In the genomic region with DNA sequence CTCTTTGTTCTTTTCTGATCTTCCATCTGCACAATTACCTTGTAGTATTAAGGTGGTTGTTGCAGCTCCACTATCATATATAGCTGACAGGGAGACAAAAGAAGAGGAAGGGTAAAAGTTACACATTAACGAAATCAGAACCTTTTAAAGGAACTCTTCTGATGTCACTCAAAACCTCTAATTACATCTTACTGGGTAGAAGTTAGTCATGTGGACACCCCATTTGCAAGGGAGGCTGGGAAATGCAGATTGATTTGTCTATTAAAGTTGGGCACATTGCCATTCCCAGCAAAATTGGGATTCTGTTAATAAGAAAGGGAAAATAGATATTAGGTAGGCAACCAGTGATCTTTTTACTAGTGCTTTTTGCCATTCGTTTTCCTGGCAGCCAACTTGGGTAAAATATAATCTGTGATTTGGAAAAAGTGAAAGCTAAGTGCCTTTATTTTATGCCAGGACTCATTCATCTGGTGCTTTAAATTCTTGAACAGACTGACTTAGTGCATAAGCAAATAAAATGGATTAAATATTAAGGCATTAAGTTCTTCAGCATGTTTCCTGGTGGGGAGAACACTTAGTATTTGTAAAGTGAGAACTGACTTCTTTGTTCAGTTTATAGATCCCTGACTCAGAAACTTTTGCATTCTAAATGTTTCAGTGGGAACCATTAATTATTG, we compare ENCODE assay signal across 27 cellular contexts.
DNase-seq lines count a peak whose midpoint lies in the region; ATAC-seq, FAIRE-seq and TF ChIP-seq lines count a peak whose summit lies in the region.
"Had no signal": no experiment of that assay in that cellular context is flagged by ENCODE, and none has a peak within 500 bp of the region (broad histone marks: within the 10 kb centered on the region; RNA-seq: fewer than 3 reads in every experiment).

No MANE protein-coding gene starts in this region.

- DNase-seq in A673 (ENCODE audit: low spot score), result peak; percentile 34
- no peak for DNase-seq in HCT116 (ENCODE audit: low read depth, low spot score)
- no peak for DNase-seq in pancreas
- no peak for DNase-seq in activated T-cell treated with anti-CD3 and anti-CD28 coated beads, Interleukin-2, amount 50 U/mL, for 72 hours
- DNase-seq in GM19240 (ENCODE audit: insufficient read length, low spot score), result no peak
- DNase-seq in MM.1S, result no peak
- DNase-seq: activated CD4-positive, alpha-beta T cell treated with anti-CD3 and anti-CD28 coated beads, Interleukin-2, amount 10 ng/mL, durations not matched to agents 7 days and 5 days; activated gamma-delta T cell; activated naive CD8-positive, alpha-beta T cell treated with anti-CD3 and anti-CD28 coated beads for 36 hours; activated T-cell treated with anti-CD3 and anti-CD28 coated beads, Interleukin-2, amount 50 U/mL, for 24 hours; BE2C; DMS79; effector CD8-positive, alpha-beta T cell; glutamatergic neuron; Karpas-422; MV-4-11; NCI-H1436; NCI-H446 treated with DMSO at 0.1 percent for 48 hours; nephron progenitor cell; T-cell had no signal

- FAIRE-seq in islet of Langerhans (lab: Jason Lieb, UNC) (peak; percentile 21), pancreas (lab: Jason Lieb, UNC) (no peak)
- FAIRE-seq: HepG2, urothelium cell line had no signal

- no peak for ATAC-seq in HCT116
- ATAC-seq in pancreas, result peak; percentile 33 to 70 (median 40)
- ATAC-seq in activated T-cell treated with anti-CD3 and anti-CD28 coated beads, Interleukin-2, amount 50 U/mL, for 72 hours (replicated peaks in 1 of 2), result no peak
- ATAC-seq: HepG2; stimulated activated memory B cell treated with anti-CD40 and anti-IgM and Interleukin-4, amounts not matched to agents 10 μg/mL and 1 μg/mL and 100 μg/mL, for 72 hours; T-cell had no signal

- TF ChIP-seq CTCF in A673 (conservative IDR thresholded peaks at IDR 0.05; ENCODE audit: low read depth, low read length) (no peak), HCT116 (IDR thresholded peaks at IDR 0.05 in 2 of 3, conservative IDR thresholded peaks at IDR 0.05 in 1 of 3; ENCODE audit: borderline replicate concordance in 1 of 3, insufficient read depth in 1 of 3, low read depth in 2 of 3, low read length in 2 of 3) (no peak), pancreas (IDR thresholded peaks at IDR 0.05) (no peak), MM.1S (IDR thresholded peaks at IDR 0.05; ENCODE audit: low read length) (no peak)

- H3K27ac ChIP-seq in A673 (ENCODE audit: low read depth, low read length, poor library complexity, severe bottlenecking) (no peak overlapping the region), HCT116 (ENCODE audit: low read depth, low read length) (peak overlapping the region; percentile 29; the same call in 1 of the 2 replicates), pancreas (peak overlapping the region in 2 of 4 donors; percentile 15 to 42), MM.1S (ENCODE audit: low read length) (no peak overlapping the region)

- H3K4me3 ChIP-seq in A673 (ENCODE audit: low read depth, low read length, poor library complexity, severe bottlenecking), result no peak overlapping the region
- H3K4me3 ChIP-seq in HCT116 (replicated peaks in 1 of 2; ENCODE audit: low read depth in 1 of 2, low read length in 2 of 2), result no peak overlapping the region; a peak in 1 of 4 replicates
- no peak overlapping the region for H3K4me3 ChIP-seq in pancreas
- H3K4me3 ChIP-seq in MM.1S (ENCODE audit: low read length), result no peak overlapping the region
- H3K4me3 ChIP-seq: HAP-1, lung, SJCRH30 had no signal

- H3K27me3 Mint-ChIP-seq in activated T-cell treated with anti-CD3 and anti-CD28 coated beads, Interleukin-2, amount 50 U/mL, for 72 hours (ENCODE audit: low read depth), result no peaks in the 10 kb centered on the region
- H3K27me3 Mint-ChIP-seq: activated CD4-positive, alpha-beta T cell treated with anti-CD3 and anti-CD28 coated beads, Interleukin-2, amount 10 ng/mL, durations not matched to agents 7 days and 5 days; activated naive CD8-positive, alpha-beta T cell treated with anti-CD3 and anti-CD28 coated beads for 36 hours; stimulated activated memory B cell treated with anti-CD40 and anti-IgM and Interleukin-4, amounts not matched to agents 10 μg/mL and 1 μg/mL and 100 μg/mL, for 72 hours; T-cell had no signal

- POLR2A ChIA-PET in A673 (lab: Charles Lee; ENCODE audit: low non-redundant PET) (interaction anchor here (0.6 to 0.7 kb wide), 2 partner anchors 74 to 518 kb away, joined by 3 read pairs; no protein-coding TSS in a partner anchor), HCT116 (lab: Charles Lee) (no interaction called here)

- no peak overlapping the region for H3K9ac ChIP-seq in HCT116 (ENCODE audit: low read length)
- H3K9ac ChIP-seq in MM.1S (ENCODE audit: low read length), result no peak overlapping the region

- H3K79me2 ChIP-seq in HCT116 (ENCODE audit: insufficient read depth, low read length) (no peaks in the 10 kb centered on the region), MM.1S (ENCODE audit: low read length) (no peaks in the 10 kb centered on the region)

- no TSS peak for BruUV-seq in A673 (replicated peaks; lab: Mats Ljungman, UMichigan)
- no TSS peak for BruUV-seq in HCT116 (replicated peaks; lab: Mats Ljungman, UMichigan)

- H3K4me1 ChIP-seq in A673 (ENCODE audit: insufficient read depth, low read length, poor library complexity, severe bottlenecking) (peaks cover 21% of the 10 kb centered on the region), HCT116 (ENCODE audit: control insufficient read depth in 1 of 2, insufficient read depth in 2 of 2, low read length in 2 of 2) (peaks cover 48 to 68% of the 10 kb centered on the region in 2 experiments), pancreas (peaks cover 0 to 4% (median 0%) of the 10 kb centered on the region in 3 donors), MM.1S (ENCODE audit: low read length) (peaks cover 4% of the 10 kb centered on the region; the same call in 1 of the 2 replicates)
- H3K4me1 ChIP-seq: BE2C had no signal

- H3K27me3 ChIP-seq in A673 (replicated peaks; ENCODE audit: insufficient read depth, low read depth, low read length, poor library complexity) (no peaks in the 10 kb centered on the region), HCT116 (ENCODE audit: insufficient read depth, low read length) (no peaks in the 10 kb centered on the region), pancreas (no peaks in the 10 kb centered on the region), MM.1S (replicated peaks; ENCODE audit: insufficient read depth, low read length) (no peaks in the 10 kb centered on the region)
- H3K27me3 ChIP-seq: BE2C, SJCRH30 had no signal

- no peaks in the 10 kb centered on the region for H3K9me3 ChIP-seq in A673 (ENCODE audit: low read depth, low read length, poor library complexity, severe bottlenecking)
- H3K9me3 ChIP-seq in HCT116 (ENCODE audit: control insufficient read depth in 1 of 2, insufficient read depth in 1 of 2, low read depth in 1 of 2, low read length in 2 of 2), result no peaks in the 10 kb centered on the region
- no peaks in the 10 kb centered on the region for H3K9me3 ChIP-seq in pancreas
- H3K9me3 ChIP-seq in MM.1S (replicated peaks; ENCODE audit: insufficient read depth, low read length), result no peaks in the 10 kb centered on the region
- H3K9me3 ChIP-seq: BE2C, HAP-1, SJCRH30 had no signal

- peak overlapping the region; percentile 71 for H3K4me2 ChIP-seq in HCT116 (ENCODE audit: low read length)
- no peak overlapping the region for H3K4me2 ChIP-seq in MM.1S (ENCODE audit: low read depth, low read length)

- 35 to 37% methylated on average over 2 of the region's 2 CpGs for WGBS in pancreas, 2 donors

- H3K36me3 ChIP-seq in A673 (ENCODE audit: insufficient read depth, low read length, poor library complexity, severe bottlenecking), result no peaks in the 10 kb centered on the region
- H3K36me3 ChIP-seq in HCT116 (ENCODE audit: control insufficient read depth in 1 of 2, insufficient read depth in 2 of 2, low read length in 2 of 2), result no peaks in the 10 kb centered on the region
- H3K36me3 ChIP-seq in pancreas, result no peaks in the 10 kb centered on the region
- H3K36me3 ChIP-seq in MM.1S (replicated peaks; ENCODE audit: insufficient read depth, low read length), result no peaks in the 10 kb centered on the region
- H3K36me3 ChIP-seq: BE2C, HAP-1, SJCRH30 had no signal

- H3F3A ChIP-seq in MM.1S (ENCODE audit: insufficient read depth, low read length), result no peaks in the 10 kb centered on the region

- H4K20me1 ChIP-seq in HCT116 (ENCODE audit: insufficient read depth) (no peaks in the 10 kb centered on the region), MM.1S (ENCODE audit: insufficient read depth, low read length) (no peaks in the 10 kb centered on the region)

- H3K27ac Mint-ChIP-seq in activated T-cell treated with anti-CD3 and anti-CD28 coated beads, Interleukin-2, amount 50 U/mL, for 72 hours, result no peak overlapping the region
- H3K27ac Mint-ChIP-seq: activated CD4-positive, alpha-beta T cell treated with anti-CD3 and anti-CD28 coated beads, Interleukin-2, amount 10 ng/mL, durations not matched to agents 7 days and 5 days; activated naive CD8-positive, alpha-beta T cell treated with anti-CD3 and anti-CD28 coated beads for 36 hours; activated T-cell treated with anti-CD3 and anti-CD28 coated beads, Interleukin-2, amount 50 U/mL, for 24 hours; nephron progenitor cell; stimulated activated memory B cell treated with anti-CD40 and anti-IgM and Interleukin-4, amounts not matched to agents 10 μg/mL and 1 μg/mL and 100 μg/mL, for 72 hours; T-cell had no signal

- H3K4me3 Mint-ChIP-seq in activated T-cell treated with anti-CD3 and anti-CD28 coated beads, Interleukin-2, amount 50 U/mL, for 72 hours, result no peak overlapping the region
- H3K4me3 Mint-ChIP-seq: activated CD4-positive, alpha-beta T cell treated with anti-CD3 and anti-CD28 coated beads, Interleukin-2, amount 10 ng/mL, durations not matched to agents 7 days and 5 days; activated naive CD8-positive, alpha-beta T cell treated with anti-CD3 and anti-CD28 coated beads for 36 hours; activated T-cell treated with anti-CD3 and anti-CD28 coated beads, Interleukin-2, amount 50 U/mL, for 24 hours; nephron progenitor cell; stimulated activated memory B cell treated with anti-CD40 and anti-IgM and Interleukin-4, amounts not matched to agents 10 μg/mL and 1 μg/mL and 100 μg/mL, for 72 hours; T-cell had no signal

- no peak for TF ChIP-seq POLR2A in HCT116 (IDR thresholded peaks at IDR 0.05; ENCODE audit: borderline replicate concordance, extremely low read depth, insufficient read depth, insufficient read length)

- 0 out of 2 replicates have a peak, but pooled peaks cover 5% of the 10 kb centered on the region for H3K9me2 ChIP-seq in HCT116 (ENCODE audit: insufficient read depth)
- H3K9me2 ChIP-seq in MM.1S (replicated peaks; ENCODE audit: insufficient read depth, low read length), result no peaks in the 10 kb centered on the region

- no peaks in the 10 kb centered on the region for H3K9me3 Mint-ChIP-seq in activated T-cell treated with anti-CD3 and anti-CD28 coated beads, Interleukin-2, amount 50 U/mL, for 72 hours
- H3K9me3 Mint-ChIP-seq: activated CD4-positive, alpha-beta T cell treated with anti-CD3 and anti-CD28 coated beads, Interleukin-2, amount 10 ng/mL, durations not matched to agents 7 days and 5 days; activated naive CD8-positive, alpha-beta T cell treated with anti-CD3 and anti-CD28 coated beads for 36 hours; activated T-cell treated with anti-CD3 and anti-CD28 coated beads, Interleukin-2, amount 50 U/mL, for 24 hours; nephron progenitor cell; stimulated activated memory B cell treated with anti-CD40 and anti-IgM and Interleukin-4, amounts not matched to agents 10 μg/mL and 1 μg/mL and 100 μg/mL, for 72 hours; T-cell had no signal

- peak overlapping the region; percentile 80 for H2AFZ ChIP-seq in HCT116 (ENCODE audit: low read depth, low read length, poor library complexity, severe bottlenecking)
- no peak overlapping the region for H2AFZ ChIP-seq in MM.1S (ENCODE audit: low read length)

- TF ChIP-seq RAD21 in HCT116 (IDR thresholded peaks at IDR 0.05; ENCODE audit: low read depth), result no peak

- no peaks in the 10 kb centered on the region for H3K36me3 Mint-ChIP-seq in activated T-cell treated with anti-CD3 and anti-CD28 coated beads, Interleukin-2, amount 50 U/mL, for 72 hours (ENCODE audit: insufficient read depth in 2 of 2)
- H3K36me3 Mint-ChIP-seq: activated naive CD8-positive, alpha-beta T cell treated with anti-CD3 and anti-CD28 coated beads for 36 hours; stimulated activated memory B cell treated with anti-CD40 and anti-IgM and Interleukin-4, amounts not matched to agents 10 μg/mL and 1 μg/mL and 100 μg/mL, for 72 hours; T-cell had no signal

- no peaks in the 10 kb centered on the region for H3K4me1 Mint-ChIP-seq in activated T-cell treated with anti-CD3 and anti-CD28 coated beads, Interleukin-2, amount 50 U/mL, for 72 hours (ENCODE audit: low read depth)
- H3K4me1 Mint-ChIP-seq: activated naive CD8-positive, alpha-beta T cell treated with anti-CD3 and anti-CD28 coated beads for 36 hours; nephron progenitor cell; stimulated activated memory B cell treated with anti-CD40 and anti-IgM and Interleukin-4, amounts not matched to agents 10 μg/mL and 1 μg/mL and 100 μg/mL, for 72 hours; T-cell had no signal

- CTCF ChIA-PET in A673 (lab: Charles Lee) (no interaction called here), HCT116 (lab: Charles Lee) (no interaction called here)

- intact Hi-C loops in A673 (cut with micrococcal nuclease; ENCODE audit: unreplicated experiment) (no loop called here), HCT116 (cut with micrococcal nuclease) (no loop called here), pancreas (cut with DNase I) (no loop called here)

- RAD21 ChIA-PET in HCT116 (lab: Charles Lee; ENCODE audit: low non-redundant PET in 1 of 2, low total read pairs in 2 of 2, uncharacterized antibody in 2 of 2, unreplicated experiment in 2 of 2), result no interaction called here

Comparison
In these comparisons a context has a peak if more than half of its experiments do, and no peak if none do; other contexts are left out.
1. ATAC-seq: peak in pancreas (4 of 4); none in HCT116 (single experiment) and activated T-cell treated with anti-CD3 and anti-CD28 coated beads, Interleukin-2, amount 50 U/mL, for 72 hours (0 of 2).